ENCODE assay signal across 16 cellular contexts in genomic region chr2:239558661-239559060, GRCh38.
DNase-seq lines count a peak whose midpoint lies in the region; ATAC-seq, FAIRE-seq and TF ChIP-seq lines count a peak whose summit lies in the region.
"Had no signal": no experiment of that assay in that cellular context is flagged by ENCODE, and none has a peak within 500 bp of the region (broad histone marks: within the 10 kb centered on the region; RNA-seq: fewer than 3 reads in every experiment).

No MANE protein-coding gene starts in this region.

- H3K4me1 ChIP-seq in HCT116 (ENCODE audit: control insufficient read depth in 1 of 2, insufficient read depth in 2 of 2, low read length in 2 of 2) (peaks cover 0 to 7% of the 10 kb centered on the region in 2 experiments; a peak in 1 of 4 replicates), neuronal stem cell (ENCODE audit: control insufficient read depth in 2 of 2, insufficient read depth in 1 of 2, low read depth in 1 of 2, low read length in 2 of 2) (no peaks in the 10 kb centered on the region), adrenal gland (replicated peaks in 1 of 2) (no peaks in the 10 kb centered on the region)
- H3K4me1 ChIP-seq: Caco-2 had no signal

- BruUV-seq in HCT116 (replicated peaks; lab: Mats Ljungman, UMichigan) = no TSS peak

- CTCF ChIA-PET in HCT116 (lab: Charles Lee) = no interaction called here

- intact Hi-C loops in HCT116 (cut with micrococcal nuclease) (no loop called here), adrenal gland (cut with DNase I) (no loop called here)

- H3K27ac Mint-ChIP-seq in activated T-cell treated with anti-CD3 and anti-CD28 coated beads, Interleukin-2, amount 50 U/mL, for 24 hours = no peak overlapping the region
- H3K27ac Mint-ChIP-seq: CD8-positive, alpha-beta memory T cell had no signal

- H2BK120ac ChIP-seq in neuronal stem cell (ENCODE audit: low read depth, low read length) = no peak overlapping the region

- H3K9me3 ChIP-seq in HCT116 (ENCODE audit: control insufficient read depth in 1 of 2, insufficient read depth in 1 of 2, low read depth in 1 of 2, low read length in 2 of 2) (no peaks in the 10 kb centered on the region), neuronal stem cell (replicated peaks in 1 of 2; ENCODE audit: control insufficient read depth in 2 of 2, insufficient read depth in 1 of 2, low read depth in 1 of 2, low read length in 2 of 2) (no peaks in the 10 kb centered on the region), adrenal gland (replicated peaks in 1 of 3) (no peaks in the 10 kb centered on the region)
- H3K9me3 ChIP-seq: BLaER1, Caco-2 had no signal

- no peak overlapping the region for H2BK12ac ChIP-seq in neuronal stem cell (ENCODE audit: low read length)

- no peak for TF ChIP-seq RAD21 in HCT116 (IDR thresholded peaks at IDR 0.05; ENCODE audit: low read depth)

- H4K91ac ChIP-seq in neuronal stem cell (ENCODE audit: low read depth, low read length, poor library complexity) = no peak overlapping the region

- no peak overlapping the region for H3K4me3 Mint-ChIP-seq in activated T-cell treated with anti-CD3 and anti-CD28 coated beads, Interleukin-2, amount 50 U/mL, for 24 hours
- no peak overlapping the region for H3K4me3 Mint-ChIP-seq in activated T-cell treated with anti-CD3 and anti-CD28 coated beads, Interleukin-2, amount 50 U/mL, for 4 hours
- H3K4me3 Mint-ChIP-seq: CD8-positive, alpha-beta memory T cell had no signal

- peaks cover 21% of the 10 kb centered on the region; the same call in 1 of the 2 replicates for H3K27me3 ChIP-seq in HCT116 (ENCODE audit: insufficient read depth, low read length)
- no peaks in the 10 kb centered on the region for H3K27me3 ChIP-seq in bronchial epithelial cell (ENCODE audit: control insufficient read depth, insufficient read depth, low read length)
- H3K27me3 ChIP-seq in neuronal stem cell (ENCODE audit: control insufficient read depth in 3 of 3, insufficient read depth in 3 of 3, low read depth in 1 of 3, low read length in 3 of 3) = peaks cover 0 to 29% (median 0%) of the 10 kb centered on the region in 3 experiments
- peaks cover 5% of the 10 kb centered on the region for H3K27me3 ChIP-seq in adrenal gland
- H3K27me3 ChIP-seq: BLaER1 had no signal

- no peak overlapping the region for H4K8ac ChIP-seq in neuronal stem cell (ENCODE audit: low read depth, low read length)

- no peaks in the 10 kb centered on the region for H4K20me1 ChIP-seq in HCT116 (ENCODE audit: insufficient read depth)
- H4K20me1 ChIP-seq: BLaER1 had no signal

- H3K27ac ChIP-seq in HCT116 (ENCODE audit: low read depth, low read length) (no peak overlapping the region), neuronal stem cell (replicated peaks; ENCODE audit: low read length) (no peak overlapping the region), adrenal gland (no peak overlapping the region)
- H3K27ac ChIP-seq: BLaER1, GM23248 had no signal

- H3K27me3 Mint-ChIP-seq in activated T-cell treated with anti-CD3 and anti-CD28 coated beads, Interleukin-2, amount 50 U/mL, for 24 hours = peaks cover 12% of the 10 kb centered on the region
- H3K27me3 Mint-ChIP-seq in activated T-cell treated with anti-CD3 and anti-CD28 coated beads, Interleukin-2, amount 50 U/mL, for 4 hours (ENCODE audit: low read depth) = peaks cover 9% of the 10 kb centered on the region

- H3K36me3 ChIP-seq in HCT116 (ENCODE audit: control insufficient read depth in 1 of 2, insufficient read depth in 2 of 2, low read length in 2 of 2) = no peaks in the 10 kb centered on the region
- no peaks in the 10 kb centered on the region for H3K36me3 ChIP-seq in bronchial epithelial cell (ENCODE audit: control insufficient read depth, insufficient read depth, low read length)
- H3K36me3 ChIP-seq in neuronal stem cell (replicated peaks in 1 of 2; ENCODE audit: control insufficient read depth in 2 of 2, insufficient read depth in 2 of 2, low read length in 2 of 2) = no peaks in the 10 kb centered on the region
- no peaks in the 10 kb centered on the region for H3K36me3 ChIP-seq in adrenal gland (replicated peaks in 1 of 2)
- H3K36me3 ChIP-seq: BLaER1 had no signal

- no peak overlapping the region for H2BK15ac ChIP-seq in neuronal stem cell (ENCODE audit: low read length)

- H3K79me1 ChIP-seq in neuronal stem cell (ENCODE audit: low read depth, low read length) = no peaks in the 10 kb centered on the region

- no peak overlapping the region for H2BK5ac ChIP-seq in neuronal stem cell (ENCODE audit: low read length)

- no peak for ATAC-seq in activated T-cell treated with anti-CD3 and anti-CD28 coated beads, Interleukin-2, amount 50 U/mL, for 4 hours
- ATAC-seq in HCT116 (no peak), GM18861 (IDR thresholded peaks at IDR 0.05; ENCODE audit: unreplicated experiment) (no peak)

- H3K4me3 ChIP-seq in HCT116 (replicated peaks in 1 of 2; ENCODE audit: low read depth in 1 of 2, low read length in 2 of 2) = no peak overlapping the region
- no peak overlapping the region for H3K4me3 ChIP-seq in bronchial epithelial cell (ENCODE audit: low read depth, low read length)
- H3K4me3 ChIP-seq in neuronal stem cell (ENCODE audit: low read length in 2 of 2) = no peak overlapping the region
- no peak overlapping the region for H3K4me3 ChIP-seq in adrenal gland
- H3K4me3 ChIP-seq: BLaER1, GM23248 had no signal

- H3K4me2 ChIP-seq in HCT116 (ENCODE audit: low read length) (no peak overlapping the region), neuronal stem cell (ENCODE audit: insufficient read depth, low read length, poor library complexity, severe bottlenecking) (no peak overlapping the region)
- H3K4me2 ChIP-seq: BLaER1 had no signal

- no peaks in the 10 kb centered on the region for H3K79me2 ChIP-seq in HCT116 (ENCODE audit: insufficient read depth, low read length)

- DNase-seq in activated T-cell treated with anti-CD3 and anti-CD28 coated beads, Interleukin-2, amount 50 U/mL, for 24 hours = peak; percentile 23
- no peak for DNase-seq in activated T-cell treated with anti-CD3 and anti-CD28 coated beads, Interleukin-2, amount 50 U/mL, for 4 hours
- DNase-seq in HCT116 (ENCODE audit: low read depth, low spot score) (no peak), bronchial epithelial cell (ENCODE audit: low read depth) (no peak), neuronal stem cell (ENCODE audit: low spot score) (no peak), adrenal gland (no peak)
- no peak for DNase-seq in stimulated activated naive CD4-positive, alpha-beta T cell treated with Interleukin-2 at 50 U/mL for 16 hours (lab: John Stamatoyannopoulos, UW)
- DNase-seq: 8988T; AML-193; Caco-2; CD8-positive, alpha-beta memory T cell; GF-D8; GM23248; H7 had no signal

- no peak overlapping the region for H3K4ac ChIP-seq in neuronal stem cell (ENCODE audit: low read length)

- H3K23ac ChIP-seq in neuronal stem cell (ENCODE audit: low read depth, low read length, poor library complexity) = peak overlapping the region; percentile 25

- no peaks in the 10 kb centered on the region for H3K36me3 Mint-ChIP-seq in activated T-cell treated with anti-CD3 and anti-CD28 coated beads, Interleukin-2, amount 50 U/mL, for 24 hours (ENCODE audit: low read depth)
- H3K36me3 Mint-ChIP-seq in activated T-cell treated with anti-CD3 and anti-CD28 coated beads, Interleukin-2, amount 50 U/mL, for 4 hours (ENCODE audit: insufficient read depth) = no peaks in the 10 kb centered on the region
- H3K36me3 Mint-ChIP-seq: CD8-positive, alpha-beta memory T cell had no signal

- H3K9ac ChIP-seq in HCT116 (ENCODE audit: low read length) = no peak overlapping the region
- no peak overlapping the region for H3K9ac ChIP-seq in neuronal stem cell (ENCODE audit: low read depth, low read length, poor library complexity)
- H3K9ac ChIP-seq: BLaER1, GM23248 had no signal

- no peak overlapping the region for H3K18ac ChIP-seq in neuronal stem cell (ENCODE audit: low read length)

- H2AFZ ChIP-seq in HCT116 (ENCODE audit: low read depth, low read length, poor library complexity, severe bottlenecking) = no peak overlapping the region
- no peak overlapping the region for H2AFZ ChIP-seq in neuronal stem cell (ENCODE audit: low read length)
- H2AFZ ChIP-seq: GM23248 had no signal

- H3K9me2 ChIP-seq in HCT116 (ENCODE audit: insufficient read depth) = no peaks in the 10 kb centered on the region

- no peak for TF ChIP-seq CTCF in HCT116 (IDR thresholded peaks at IDR 0.05 in 2 of 3, conservative IDR thresholded peaks at IDR 0.05 in 1 of 3; ENCODE audit: borderline replicate concordance in 1 of 3, insufficient read depth in 1 of 3, low read depth in 2 of 3, low read length in 2 of 3)
- no peak for TF ChIP-seq CTCF in bronchial epithelial cell (IDR thresholded peaks at IDR 0.05; ENCODE audit: insufficient read depth, low read length, severe bottlenecking)
- TF ChIP-seq CTCF in adrenal gland (IDR thresholded peaks at IDR 0.05) = no peak

- WGBS in neuronal stem cell (ENCODE audit: extremely low coverage in 2 of 2, insufficient read length in 2 of 2, insufficient replicate concordance in 1 of 2), 2 donors = no CpG with 5 or more reads among the region's 12 CpGs
- WGBS in adrenal gland, 4 donors = 78 to 93% (median 86%) methylated on average over 8 to 12 of the region's 12 CpGs

- FAIRE-seq in bronchial epithelial cell (lab: Jason Lieb, UNC) = peak; percentile 70

- no peaks in the 10 kb centered on the region for H3K9me3 Mint-ChIP-seq in activated T-cell treated with anti-CD3 and anti-CD28 coated beads, Interleukin-2, amount 50 U/mL, for 24 hours
- H3K9me3 Mint-ChIP-seq in activated T-cell treated with anti-CD3 and anti-CD28 coated beads, Interleukin-2, amount 50 U/mL, for 4 hours = no peaks in the 10 kb centered on the region
- H3K9me3 Mint-ChIP-seq: CD8-positive, alpha-beta memory T cell had no signal

- H3K14ac ChIP-seq in neuronal stem cell (ENCODE audit: low read length) = no peak overlapping the region

- RAD21 ChIA-PET in HCT116 (lab: Charles Lee; ENCODE audit: low non-redundant PET in 1 of 2, low total read pairs in 2 of 2, uncharacterized antibody in 2 of 2, unreplicated experiment in 2 of 2) = no interaction called here

- peaks cover 9% of the 10 kb centered on the region for H3K4me1 Mint-ChIP-seq in activated T-cell treated with anti-CD3 and anti-CD28 coated beads, Interleukin-2, amount 50 U/mL, for 24 hours (ENCODE audit: low read depth)
- H3K4me1 Mint-ChIP-seq in activated T-cell treated with anti-CD3 and anti-CD28 coated beads, Interleukin-2, amount 50 U/mL, for 4 hours (ENCODE audit: low read depth) = no peaks in the 10 kb centered on the region

- POLR2A ChIA-PET in HCT116 (lab: Charles Lee) = no interaction called here

- no peak overlapping the region for H2AK5ac ChIP-seq in neuronal stem cell (ENCODE audit: low read depth, low read length)

- TF ChIP-seq POLR2A in HCT116 (IDR thresholded peaks at IDR 0.05; ENCODE audit: borderline replicate concordance, extremely low read depth, insufficient read depth, insufficient read length) = no peak
- no peak for TF ChIP-seq POLR2A in adrenal gland (IDR thresholded peaks at IDR 0.05)

TF ChIP-seq in HCT116, 20 proteins besides CTCF, POLR2A, EP300 and RAD21:
- TF ChIP-seq ZFX (IDR thresholded peaks at IDR 0.05) = no peak
- 0 out of 2 replicates have a peak, but pooled peaks have one; percentile 34 for TF ChIP-seq EGR1 (IDR thresholded peaks at IDR 0.05; ENCODE audit: low read depth)
- TF ChIP-seq EZH2 (IDR thresholded peaks at IDR 0.05) = no peak
TF ChIP-seq in HCT116: peak in this region for 1.
